7 cellular contexts compared by ENCODE assay signal in the genomic region with DNA sequence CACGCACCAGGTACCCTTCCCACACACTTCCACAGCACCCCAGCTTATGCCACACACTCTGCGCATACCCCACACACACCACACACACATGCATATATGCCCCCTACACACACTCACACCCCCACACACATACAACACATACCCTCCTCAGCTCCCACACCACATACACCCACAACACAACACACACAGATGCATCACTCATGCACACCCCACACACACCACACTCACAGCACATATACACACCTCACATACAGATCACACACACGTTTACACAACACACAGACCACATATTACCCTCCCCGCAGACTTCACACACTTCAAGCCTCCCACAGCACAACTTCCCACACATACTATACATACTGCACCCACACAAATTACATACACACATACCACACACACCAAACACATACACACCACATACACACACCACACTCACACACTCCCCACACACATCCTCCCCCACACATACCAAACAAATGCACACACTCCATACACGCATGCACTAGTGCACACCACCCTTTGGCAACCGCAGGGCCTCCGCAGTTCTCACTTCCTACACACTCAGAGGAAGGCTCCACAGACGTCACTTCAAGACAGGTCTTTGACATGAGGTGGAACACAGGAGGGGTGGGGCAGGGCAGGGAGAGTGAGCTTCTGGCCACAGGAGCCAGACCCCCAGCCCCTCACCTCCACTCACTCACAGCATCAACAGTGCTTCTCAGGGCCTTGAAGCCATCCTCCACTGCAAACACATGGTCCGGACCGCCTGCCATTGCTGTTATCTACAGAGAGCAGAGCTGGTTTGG. TPM values are rescaled to one million over a fixed set of nuclear protein-coding genes. Genes with fewer than 3 reads are reported as not detected.
A peak's percentile ranks its signal among the peaks of the same experiment; 100 is the strongest.
DNase-seq lines count a peak whose midpoint lies in the region; ATAC-seq and TF ChIP-seq lines count a peak whose summit lies in the region.

No MANE protein-coding gene starts in this region.

- no peaks in the 10 kb centered on the region for H3K27me3 Mint-ChIP-seq in T-helper 2 cell treated with Interferon-gamma antibody and Interleukin-4, amounts not matched to agents 5 μg/mL and 100 μg/mL, for 36 hours (ENCODE audit: low read depth)

- H3K4me3 ChIP-seq in urinary bladder (ENCODE audit: low read depth, low read length), result peak overlapping the region; percentile 22

- no peak overlapping the region for H3K27ac Mint-ChIP-seq in T-helper 2 cell treated with Interferon-gamma antibody and Interleukin-4, amounts not matched to agents 5 μg/mL and 100 μg/mL, for 36 hours

- H3K36me3 Mint-ChIP-seq in T-helper 2 cell treated with Interferon-gamma antibody and Interleukin-4, amounts not matched to agents 5 μg/mL and 100 μg/mL, for 36 hours (ENCODE audit: low read depth), result no peaks in the 10 kb centered on the region

- ATAC-seq in GM21723 (IDR thresholded peaks at IDR 0.05; ENCODE audit: unreplicated experiment) (peak; percentile 89), omental fat pad (ENCODE audit: low FRiP score) (no peak)

- no peak overlapping the region for H3K4me3 Mint-ChIP-seq in T-helper 2 cell treated with Interferon-gamma antibody and Interleukin-4, amounts not matched to agents 5 μg/mL and 100 μg/mL, for 36 hours

- no peaks in the 10 kb centered on the region for H3K36me3 ChIP-seq in urinary bladder (ENCODE audit: insufficient read depth)

- H3K4me1 Mint-ChIP-seq in T-helper 2 cell treated with Interferon-gamma antibody and Interleukin-4, amounts not matched to agents 5 μg/mL and 100 μg/mL, for 36 hours (ENCODE audit: low read depth), result peaks cover 26% of the 10 kb centered on the region

- no peaks in the 10 kb centered on the region for H3K9me3 Mint-ChIP-seq in T-helper 2 cell treated with Interferon-gamma antibody and Interleukin-4, amounts not matched to agents 5 μg/mL and 100 μg/mL, for 36 hours

- no peaks in the 10 kb centered on the region for H3K4me1 ChIP-seq in urinary bladder (ENCODE audit: insufficient read depth)

- 64% methylated on average over 10 of the region's 10 CpGs for WGBS in urinary bladder

- DNase-seq in T-helper 2 cell treated with Interferon-gamma antibody and Interleukin-4, amounts not matched to agents 5 μg/mL and 100 μg/mL, for 36 hours (ENCODE audit: low spot score), result peak; percentile 35
- DNase-seq in effector CD8-positive, alpha-beta T cell (lab: John Stamatoyannopoulos, UW), result peak; percentile 11
- no peak for DNase-seq in T1000 (lab: John Stamatoyannopoulos, UW)
- DNase-seq in NCI-H526 (lab: John Stamatoyannopoulos, UW), result no peak
- DNase-seq in omental fat pad (ENCODE audit: low spot score), result no peak

- no peak for TF ChIP-seq CTCF in omental fat pad (IDR thresholded peaks at IDR 0.05)

- no peak overlapping the region for H3K27ac ChIP-seq in urinary bladder (ENCODE audit: low read depth)

RNA-seq across cellular contexts. Expression of gene ANTXRL, which starts 18.5 kb away (rescaled TPM):
- total RNA-seq in urinary bladder (not detected), omental fat pad (not detected)
- polyA plus RNA-seq in urinary bladder, result 0.44 TPM

Comparison
In these comparisons a context has a peak if more than half of its experiments do, and no peak if none do; other contexts are left out.
1. DNase-seq: peak in T-helper 2 cell treated with Interferon-gamma antibody and Interleukin-4, amounts not matched to agents 5 μg/mL and 100 μg/mL, for 36 hours (single experiment) and effector CD8-positive, alpha-beta T cell (single experiment); none in T1000 (single experiment), NCI-H526 (0 of 2) and omental fat pad (single experiment).